24 cellular contexts compared by ENCODE assay signal in genomic region chr3:46521096-46521495, GRCh38. TPM values are rescaled to one million over a fixed set of nuclear protein-coding genes. Genes with fewer than 3 reads are reported as not detected.
"Had no signal": no experiment of that assay in that cellular context is flagged by ENCODE, and none has a peak within 500 bp of the region (broad histone marks: within the 10 kb centered on the region; RNA-seq: fewer than 3 reads in every experiment).

No MANE protein-coding gene starts in this region.

- ATAC-seq: Right ventricle myocardium inferior, SK-N-SH treated with all-trans-retinoic acid at 6 μM for 48 hours had no signal

- H2AFZ ChIP-seq: PC-9 had no signal

- H3K27me3 ChIP-seq: Peyer's patch, SJCRH30 had no signal

- H3K27ac ChIP-seq: HL-60, KMS-11, PC-9, Peyer's patch, SJCRH30 had no signal

- H3K36me3 ChIP-seq: Peyer's patch, SJCRH30 had no signal

- H3K4me1 ChIP-seq: Peyer's patch, SJCRH30 had no signal

- H3K4me2 ChIP-seq: KMS-11, PC-9 had no signal

- H3K9me3 ChIP-seq: Peyer's patch, SJCRH30 had no signal

- DNase-seq: Kasumi-1, MM.1S, NCI-H1092 treated with DMSO at 0.1 percent for 48 hours, NCI-H1436, NCI-H187 treated with DMSO at 0.1 percent for 48 hours, NCI-H2029 treated with DMSO at 0.1 percent for 48 hours, NCI-H2171 treated with DMSO at 0.1 percent for 48 hours, NCI-H524, NCI-H526 treated with DMSO at 0.1 percent for 48 hours, NCI-H748 treated with DMSO at 0.1 percent for 48 hours, OCI-M1, PC-9, Peyer's patch, SHP77 treated with DMSO at 0.1 percent for 48 hours, SJCRH30 had no signal

- H3K4me3 ChIP-seq: K562, PC-9, Peyer's patch, SJCRH30 had no signal

- FAIRE-seq: HTR-8/SVneo, K562 had no signal

- H3K9ac ChIP-seq: KMS-11 had no signal

RNA-seq across cellular contexts. Expression of gene RTP3, which starts 23.3 kb away (rescaled TPM):
- total RNA-seq: K562, NCI-H460, PC-9, Peyer's patch, Right ventricle myocardium inferior, RPMI7951, SJCRH30 had no signal
- polyA plus RNA-seq: IgD-negative memory B cell, K562 had no signal

RNA-seq across cellular contexts. Expression of gene LRRC2, which starts 45.0 kb away (rescaled TPM):
- total RNA-seq: K562, NCI-H460, SJCRH30 had no signal

RNA-seq across cellular contexts. Expression of gene LTF, which starts 56.4 kb away (rescaled TPM):
- total RNA-seq: NCI-H460, PC-9, SJCRH30 had no signal
- polyA plus RNA-seq: IgD-negative memory B cell, K562 had no signal
